14 cellular contexts compared by ENCODE assay signal in the genomic region with DNA sequence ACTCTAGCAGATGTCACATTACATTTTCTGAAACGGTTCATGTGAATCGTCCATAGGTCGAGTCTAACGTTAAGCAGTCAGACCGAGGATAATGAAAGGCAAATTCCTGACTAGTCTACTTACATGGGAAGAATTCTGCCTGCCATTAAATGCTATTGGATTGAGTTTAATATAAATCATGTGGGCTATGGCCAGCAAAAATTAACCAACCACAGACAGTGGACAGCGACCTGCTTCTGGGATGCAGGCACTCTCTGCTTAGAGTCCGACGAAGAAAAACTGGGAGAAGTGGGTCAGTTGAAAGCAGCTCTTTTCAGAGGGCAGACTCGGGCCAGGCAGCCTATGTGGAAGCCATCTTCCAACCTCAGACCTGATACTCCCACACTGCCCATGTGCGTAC. TPM values are rescaled to one million over a fixed set of nuclear protein-coding genes. Genes with fewer than 3 reads are reported as not detected.
DNase-seq lines count a peak whose midpoint lies in the region; ATAC-seq and TF ChIP-seq lines count a peak whose summit lies in the region.
"Had no signal": no experiment of that assay in that cellular context is flagged by ENCODE, and none has a peak within 500 bp of the region (broad histone marks: within the 10 kb centered on the region; RNA-seq: fewer than 3 reads in every experiment).

No MANE protein-coding gene starts in this region.

- ATAC-seq in natural killer cell (no peak), GM18520 (IDR thresholded peaks at IDR 0.05; ENCODE audit: unreplicated experiment) (no peak)
- no peak for ATAC-seq in natural killer cell treated with Interleukin-12 subunit alpha and Interleukin-12 subunit beta and Interleukin-15 and Interleukin-18, amount 100 ng/mL, for 72 hours

- peaks cover 76 to 88% of the 10 kb centered on the region in 2 donors for H3K4me1 Mint-ChIP-seq in natural killer cell
- H3K4me1 Mint-ChIP-seq in natural killer cell treated with Interleukin-12 subunit alpha and Interleukin-12 subunit beta and Interleukin-15 and Interleukin-18, amount 100 ng/mL, for 72 hours (ENCODE audit: low read depth in 2 of 2), result peaks cover 60 to 74% of the 10 kb centered on the region in 2 donors

- no peak for TF ChIP-seq CTCF in natural killer cell (IDR thresholded peaks at IDR 0.05)

- H3K36me3 Mint-ChIP-seq in natural killer cell, result no peaks in the 10 kb centered on the region
- H3K36me3 Mint-ChIP-seq in natural killer cell treated with Interleukin-12 subunit alpha and Interleukin-12 subunit beta and Interleukin-15 and Interleukin-18, amount 100 ng/mL, for 72 hours, result peaks cover 12% of the 10 kb centered on the region

- no peak for DNase-seq in natural killer cell
- DNase-seq in natural killer cell treated with Interleukin-12 subunit alpha and Interleukin-12 subunit beta and Interleukin-15 and Interleukin-18, amount 100 ng/mL, for 72 hours (ENCODE audit: low spot score), result no peak
- DNase-seq in kidney tubule cell (ENCODE audit: low spot score), result peak; percentile 37
- DNase-seq in NOMO-1 (lab: John Stamatoyannopoulos, UW; ENCODE audit: unreplicated experiment in 2 of 2), result no peak
- no peak for DNase-seq in HPDE6-E6E7 (ENCODE audit: extremely low spot score)
- DNase-seq: DMS79 treated with DMSO at 0.1 percent for 48 hours, NCI-H1048, NCI-H1436 treated with DMSO at 0.1 percent for 48 hours, NCI-H2029 treated with DMSO at 0.1 percent for 48 hours, NCI-H2171 treated with DMSO at 0.1 percent for 48 hours, NCI-H748 treated with DMSO at 0.1 percent for 48 hours, PC-9 had no signal

- no peaks in the 10 kb centered on the region for H3K9me3 Mint-ChIP-seq in natural killer cell
- no peaks in the 10 kb centered on the region for H3K9me3 Mint-ChIP-seq in natural killer cell treated with Interleukin-12 subunit alpha and Interleukin-12 subunit beta and Interleukin-15 and Interleukin-18, amount 100 ng/mL, for 72 hours

- H3K27ac Mint-ChIP-seq in natural killer cell, result peak overlapping the region; percentile 82 to 87
- peak overlapping the region in 1 of 2 donors; percentile 58 for H3K27ac Mint-ChIP-seq in natural killer cell treated with Interleukin-12 subunit alpha and Interleukin-12 subunit beta and Interleukin-15 and Interleukin-18, amount 100 ng/mL, for 72 hours

- no peak overlapping the region for H3K4me3 Mint-ChIP-seq in natural killer cell
- H3K4me3 Mint-ChIP-seq in natural killer cell treated with Interleukin-12 subunit alpha and Interleukin-12 subunit beta and Interleukin-15 and Interleukin-18, amount 100 ng/mL, for 72 hours, result no peak overlapping the region

- H3K27me3 Mint-ChIP-seq in natural killer cell (ENCODE audit: low read depth in 2 of 2), result no peaks in the 10 kb centered on the region
- H3K27me3 Mint-ChIP-seq in natural killer cell treated with Interleukin-12 subunit alpha and Interleukin-12 subunit beta and Interleukin-15 and Interleukin-18, amount 100 ng/mL, for 72 hours, result no peaks in the 10 kb centered on the region

- intact Hi-C loops in natural killer cell (cut with micrococcal nuclease), result no loop called here

TF ChIP-seq in PFSK-1, 5 proteins besides CTCF, POLR2A, EP300 and RAD21:
- no peak for TF ChIP-seq TAF1 (IDR thresholded peaks at IDR 0.05; ENCODE audit: borderline replicate concordance, insufficient read depth, low read length)
- no peak for TF ChIP-seq FOXP2 (optimal IDR thresholded peaks at IDR 0.05; ENCODE audit: borderline replicate concordance, extremely low read depth, extremely low read length, insufficient read depth)
- TF ChIP-seq, protein P1, sequence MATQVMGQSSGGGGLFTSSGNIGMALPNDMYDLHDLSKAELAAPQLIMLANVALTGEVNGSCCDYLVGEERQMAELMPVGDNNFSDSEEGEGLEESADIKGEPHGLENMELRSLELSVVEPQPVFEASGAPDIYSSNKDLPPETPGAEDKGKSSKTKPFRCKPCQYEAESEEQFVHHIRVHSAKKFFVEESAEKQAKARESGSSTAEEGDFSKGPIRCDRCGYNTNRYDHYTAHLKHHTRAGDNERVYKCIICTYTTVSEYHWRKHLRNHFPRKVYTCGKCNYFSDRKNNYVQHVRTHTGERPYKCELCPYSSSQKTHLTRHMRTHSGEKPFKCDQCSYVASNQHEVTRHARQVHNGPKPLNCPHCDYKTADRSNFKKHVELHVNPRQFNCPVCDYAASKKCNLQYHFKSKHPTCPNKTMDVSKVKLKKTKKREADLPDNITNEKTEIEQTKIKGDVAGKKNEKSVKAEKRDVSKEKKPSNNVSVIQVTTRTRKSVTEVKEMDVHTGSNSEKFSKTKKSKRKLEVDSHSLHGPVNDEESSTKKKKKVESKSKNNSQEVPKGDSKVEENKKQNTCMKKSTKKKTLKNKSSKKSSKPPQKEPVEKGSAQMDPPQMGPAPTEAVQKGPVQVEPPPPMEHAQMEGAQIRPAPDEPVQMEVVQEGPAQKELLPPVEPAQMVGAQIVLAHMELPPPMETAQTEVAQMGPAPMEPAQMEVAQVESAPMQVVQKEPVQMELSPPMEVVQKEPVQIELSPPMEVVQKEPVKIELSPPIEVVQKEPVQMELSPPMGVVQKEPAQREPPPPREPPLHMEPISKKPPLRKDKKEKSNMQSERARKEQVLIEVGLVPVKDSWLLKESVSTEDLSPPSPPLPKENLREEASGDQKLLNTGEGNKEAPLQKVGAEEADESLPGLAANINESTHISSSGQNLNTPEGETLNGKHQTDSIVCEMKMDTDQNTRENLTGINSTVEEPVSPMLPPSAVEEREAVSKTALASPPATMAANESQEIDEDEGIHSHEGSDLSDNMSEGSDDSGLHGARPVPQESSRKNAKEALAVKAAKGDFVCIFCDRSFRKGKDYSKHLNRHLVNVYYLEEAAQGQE (IDR thresholded peaks at IDR 0.05; ENCODE audit: insufficient read depth in 1 of 2, low read depth in 2 of 2, low read length in 2 of 2), result peak; percentile 20 to 71; a peak in 1 of 4 replicates

RNA-seq across cellular contexts. Expression of a gene that starts 16.6 kb away (rescaled TPM):
- 100 to 1,000 TPM; 311 to 423 (median 405) TPM for total RNA-seq in natural killer cell
- 100 to 1,000 TPM; 149 to 152 TPM for total RNA-seq in natural killer cell treated with Interleukin-12 subunit alpha and Interleukin-12 subunit beta and Interleukin-15 and Interleukin-18, amount 100 ng/mL, for 72 hours
- 45.8 TPM for polyA plus RNA-seq in PFSK-1 (2012; ENCODE audit: insufficient read length, low read depth)
